13 cellular contexts compared by ENCODE assay signal in genomic region chr5:110547495-110547894, GRCh38.
DNase-seq lines count a peak whose midpoint lies in the region; ATAC-seq and TF ChIP-seq lines count a peak whose summit lies in the region.
"Had no signal": no experiment of that assay in that cellular context is flagged by ENCODE, and none has a peak within 500 bp of the region (broad histone marks: within the 10 kb centered on the region; RNA-seq: fewer than 3 reads in every experiment).

No MANE protein-coding gene starts in this region.

- no peaks in the 10 kb centered on the region for H4K20me1 ChIP-seq in GM23248 (ENCODE audit: insufficient read depth)
- H4K20me1 ChIP-seq: BLaER1 treated with 17β-estradiol and CSF1 and Interleukin-3, amounts not matched to agents 10 nM and 100 nM had no signal

- no peak overlapping the region for H3K9ac ChIP-seq in GM23248
- H3K9ac ChIP-seq: BLaER1 treated with 17β-estradiol and CSF1 and Interleukin-3, amounts not matched to agents 10 nM and 100 nM had no signal

- no peak for TF ChIP-seq CTCF in LNCaP clone FGC (IDR thresholded peaks at IDR 0.05; ENCODE audit: control insufficient read depth, extremely low read depth, insufficient read depth)
- no peak for TF ChIP-seq CTCF in gastrocnemius medialis (IDR thresholded peaks at IDR 0.05 in 4 of 5, conservative IDR thresholded peaks at IDR 0.05 in 1 of 5)

- DNase-seq in GM23248 (no peak), LNCaP clone FGC (ENCODE audit: low read depth) (peak; percentile 41), epithelial cell of prostate (ENCODE audit: low read depth, low spot score) (no peak), gastrocnemius medialis (peak in 1 of 2 donors; percentile 48)
- no peak for DNase-seq in activated CD4-positive, alpha-beta T cell treated with anti-CD3 and anti-CD28 coated beads, Interleukin-2, amount 50 U/mL, for 48 hours
- DNase-seq: Calu3; CD8-positive, alpha-beta T cell; DMS79 treated with DMSO at 0.1 percent for 48 hours; GF-D8; H9; IMR-90 had no signal

- in situ Hi-C loops in GM23248 (cut with MboI): no loop called here
- in situ Hi-C loops in gastrocnemius medialis (cut with MboI; ENCODE audit: low sequenced_read_pairs in 4 of 4): no loop called here

- H3K4me2 ChIP-seq in GM23248 (ENCODE audit: unreplicated experiment): no peak overlapping the region
- H3K4me2 ChIP-seq: BLaER1 treated with 17β-estradiol and CSF1 and Interleukin-3, amounts not matched to agents 10 nM and 100 nM had no signal

- H3K9me2 ChIP-seq in GM23248 (ENCODE audit: insufficient read depth): no peaks in the 10 kb centered on the region

- peaks cover 16% of the 10 kb centered on the region for H3K4me1 ChIP-seq in GM23248 (ENCODE audit: insufficient read depth)
- peaks cover 0 to 10% of the 10 kb centered on the region in 2 donors for H3K4me1 ChIP-seq in gastrocnemius medialis
- H3K4me1 ChIP-seq: BLaER1 treated with 17β-estradiol and CSF1 and Interleukin-3, amounts not matched to agents 10 nM and 100 nM had no signal

- no peaks in the 10 kb centered on the region for H3K79me2 ChIP-seq in GM23248 (ENCODE audit: insufficient read depth)

- no peak for TF ChIP-seq POLR2A in gastrocnemius medialis (IDR thresholded peaks at IDR 0.05)

- H3K9me3 ChIP-seq in GM23248 (ENCODE audit: low read depth): no peaks in the 10 kb centered on the region
- H3K9me3 ChIP-seq in gastrocnemius medialis: no peaks in the 10 kb centered on the region
- H3K9me3 ChIP-seq: BLaER1 treated with 17β-estradiol and CSF1 and Interleukin-3, amounts not matched to agents 10 nM and 100 nM had no signal

- 65 to 74% methylated on average over 4 of the region's 4 CpGs for WGBS in GM23248 (ENCODE audit: low coverage in 1 of 2, low lambda C conversion rate in 2 of 2, missing lambda C conversion rate in 2 of 2), 2 experiments

- H3F3A ChIP-seq in GM23248 (ENCODE audit: insufficient read depth): no peaks in the 10 kb centered on the region

- H3K4me3 ChIP-seq in GM23248: no peak overlapping the region
- no peak overlapping the region for H3K4me3 ChIP-seq in LNCaP clone FGC (ENCODE audit: low read depth, low read length)
- H3K4me3 ChIP-seq in gastrocnemius medialis: no peak overlapping the region
- H3K4me3 ChIP-seq: BLaER1 treated with 17β-estradiol and CSF1 and Interleukin-3, amounts not matched to agents 10 nM and 100 nM had no signal

- H2AFZ ChIP-seq in GM23248: no peak overlapping the region

- peak overlapping the region; percentile 23; the same call in 1 of the 2 replicates for H3K27ac ChIP-seq in GM23248
- peak overlapping the region; percentile 13 for H3K27ac ChIP-seq in epithelial cell of prostate
- H3K27ac ChIP-seq in gastrocnemius medialis: peak overlapping the region in 2 of 4 donors; percentile 30 to 54
- H3K27ac ChIP-seq: BLaER1 treated with 17β-estradiol and CSF1 and Interleukin-3, amounts not matched to agents 10 nM and 100 nM had no signal

- no peaks in the 10 kb centered on the region for H3K36me3 ChIP-seq in GM23248 (ENCODE audit: low read depth)
- no peaks in the 10 kb centered on the region for H3K36me3 ChIP-seq in gastrocnemius medialis
- H3K36me3 ChIP-seq: BLaER1 treated with 17β-estradiol and CSF1 and Interleukin-3, amounts not matched to agents 10 nM and 100 nM had no signal

- peak; percentile 81 to 93 for ATAC-seq in gastrocnemius medialis
- ATAC-seq in HG03175 (IDR thresholded peaks at IDR 0.05; ENCODE audit: unreplicated experiment): no peak
- ATAC-seq: CD8-positive, alpha-beta T cell had no signal

- H3K27me3 ChIP-seq in GM23248 (replicated peaks; ENCODE audit: insufficient read depth): no peaks in the 10 kb centered on the region
- no peaks in the 10 kb centered on the region for H3K27me3 ChIP-seq in gastrocnemius medialis
- H3K27me3 ChIP-seq: BLaER1 treated with 17β-estradiol and CSF1 and Interleukin-3, amounts not matched to agents 10 nM and 100 nM had no signal

- intact Hi-C loops in gastrocnemius medialis (cut with DNase I; ENCODE audit: low total_unique reads): no loop called here
